Comparison of ENCODE assay signal across 8 cellular contexts in genomic region chr1:1397839-1398523, GRCh38. TPM values are rescaled to one million over a fixed set of nuclear protein-coding genes. Genes with fewer than 3 reads are reported as not detected.
DNase-seq lines count a peak whose midpoint lies in the region; ATAC-seq, FAIRE-seq and TF ChIP-seq lines count a peak whose summit lies in the region.

No MANE protein-coding gene starts in this region.

- no peak for TF ChIP-seq POLR2A in tibial nerve (IDR thresholded peaks at IDR 0.05)

- CTCF ChIA-PET in activated naive CD4-positive, alpha-beta T cell treated with anti-CD3 and anti-CD28 coated beads, Interleukin-2, amount 10 ng/mL, durations not matched to agents 7 days and 5 days (lab: Charles Lee) = interaction anchor here (1.1 to 3.8 kb wide), 2 partner anchors 8 to 43 kb away, joined by 3 to 14 read pairs; no protein-coding TSS in a partner anchor

- peaks cover 69% of the 10 kb centered on the region for H3K79me2 ChIP-seq in keratinocyte (ENCODE audit: control insufficient read depth, insufficient read depth, low read length)

- TF ChIP-seq EP300 in tibial nerve (IDR thresholded peaks at IDR 0.05) = no peak

- peak overlapping the region; percentile 90 for H3K9ac ChIP-seq in keratinocyte (ENCODE audit: control insufficient read depth, extremely low read depth, insufficient read depth, low read length)

- H3K27me3 ChIP-seq in keratinocyte (ENCODE audit: control insufficient read depth, extremely low read depth, insufficient read depth, low read length) (no peaks in the 10 kb centered on the region), tibial nerve (no peaks in the 10 kb centered on the region)

- H3K4me2 ChIP-seq in keratinocyte (ENCODE audit: control insufficient read depth, extremely low read depth, insufficient read depth, low read depth, low read length) = peak overlapping the region; percentile 98

- H3K4me3 ChIP-seq in keratinocyte (ENCODE audit: control insufficient read depth in 2 of 3, extremely low read depth in 1 of 3, insufficient read depth in 2 of 3, low read depth in 1 of 3, low read length in 3 of 3) = peak overlapping the region; percentile 92 to 97 (median 97)
- peak overlapping the region; percentile 79 to 98 (median 94) for H3K4me3 ChIP-seq in tibial nerve

- peaks cover 49% of the 10 kb centered on the region for H3K4me1 Mint-ChIP-seq in activated naive CD4-positive, alpha-beta T cell treated with anti-CD3 and anti-CD28 coated beads, Interleukin-2, amount 10 ng/mL, durations not matched to agents 7 days and 5 days

- H4K20me1 ChIP-seq in keratinocyte (ENCODE audit: control insufficient read depth, extremely low read depth, insufficient read depth, low read length) = peaks cover 7% of the 10 kb centered on the region

- intact Hi-C loops in Right ventricle myocardium inferior (cut with DNase I) (no loop called here), left cardiac atrium (cut with DNase I) (no loop called here)

- H3K36me3 ChIP-seq in keratinocyte (ENCODE audit: control insufficient read depth in 2 of 2, extremely low read depth in 1 of 2, insufficient read depth in 2 of 2, low read length in 2 of 2) = peaks cover 34 to 53% of the 10 kb centered on the region in 2 experiments
- H3K36me3 ChIP-seq in tibial nerve = peaks cover 0 to 81% (median 30%) of the 10 kb centered on the region in 3 donors

- no peak for TF ChIP-seq CTCF in keratinocyte (optimal IDR thresholded peaks at IDR 0.05 in 1 of 3, IDR thresholded peaks at IDR 0.05 in 1 of 3, conservative IDR thresholded peaks at IDR 0.05 in 1 of 3; ENCODE audit: extremely low read depth in 1 of 3, insufficient read depth in 2 of 3, low read length in 3 of 3)
- TF ChIP-seq CTCF in tibial nerve (IDR thresholded peaks at IDR 0.05) = no peak

- H3K27ac ChIP-seq in keratinocyte (ENCODE audit: control insufficient read depth, insufficient read depth, low read length) = peak overlapping the region; percentile 84
- peak overlapping the region in 2 of 4 donors; percentile 89 to 93 for H3K27ac ChIP-seq in tibial nerve

- H3K4me3 Mint-ChIP-seq in activated naive CD4-positive, alpha-beta T cell treated with anti-CD3 and anti-CD28 coated beads, Interleukin-2, amount 10 ng/mL, durations not matched to agents 7 days and 5 days = peak overlapping the region; percentile 89

- H3K27ac Mint-ChIP-seq in activated naive CD4-positive, alpha-beta T cell treated with anti-CD3 and anti-CD28 coated beads, Interleukin-2, amount 10 ng/mL, durations not matched to agents 7 days and 5 days = peak overlapping the region; percentile 87

- WGBS in tibial nerve, 2 donors = 50 to 53% methylated on average over 18 to 19 of the region's 19 CpGs

- no peaks in the 10 kb centered on the region for H3K9me3 Mint-ChIP-seq in activated naive CD4-positive, alpha-beta T cell treated with anti-CD3 and anti-CD28 coated beads, Interleukin-2, amount 10 ng/mL, durations not matched to agents 7 days and 5 days

- H3K27me3 Mint-ChIP-seq in activated naive CD4-positive, alpha-beta T cell treated with anti-CD3 and anti-CD28 coated beads, Interleukin-2, amount 10 ng/mL, durations not matched to agents 7 days and 5 days = no peaks in the 10 kb centered on the region

- H3K9me3 ChIP-seq in keratinocyte (ENCODE audit: control insufficient read depth, low read depth, low read length) (no peaks in the 10 kb centered on the region), tibial nerve (no peaks in the 10 kb centered on the region)

- dilution Hi-C loops in keratinocyte (cut with MboI; ENCODE audit: extremely low pct_ligation_motif_present, low sequenced_read_pairs) = no loop called here

- no peaks in the 10 kb centered on the region for H3K9me1 ChIP-seq in keratinocyte (ENCODE audit: control insufficient read depth, extremely low read depth, insufficient read depth, low read length)

- peaks cover 53% of the 10 kb centered on the region for H3K36me3 Mint-ChIP-seq in activated naive CD4-positive, alpha-beta T cell treated with anti-CD3 and anti-CD28 coated beads, Interleukin-2, amount 10 ng/mL, durations not matched to agents 7 days and 5 days

- H2AFZ ChIP-seq in keratinocyte (ENCODE audit: control insufficient read depth, low read length) = no peak overlapping the region

- DNase-seq in Right ventricle myocardium inferior (ENCODE audit: missing footprints) (peak; percentile 58), left cardiac atrium (no peak), keratinocyte (ENCODE audit: low read depth, low spot score) (no peak), tibial nerve (ENCODE audit: low spot score in 2 of 2) (no peak), activated gamma-delta T cell (lab: John Stamatoyannopoulos, UW) (no peak)
- DNase-seq in activated naive CD4-positive, alpha-beta T cell treated with anti-CD3 and anti-CD28 coated beads, Interleukin-2, amount 10 ng/mL, durations not matched to agents 7 days and 5 days = no peak

- H3K4me1 ChIP-seq in keratinocyte (ENCODE audit: control insufficient read depth, extremely low read depth, insufficient read depth, low read length) (peaks cover 35% of the 10 kb centered on the region), tibial nerve (peaks cover 0 to 50% (median 18%) of the 10 kb centered on the region in 4 donors)

- ATAC-seq in Right ventricle myocardium inferior (no peak), left cardiac atrium (no peak), HG03469 (IDR thresholded peaks at IDR 0.05; ENCODE audit: unreplicated experiment) (no peak), HG02571 (IDR thresholded peaks at IDR 0.05; ENCODE audit: unreplicated experiment) (no peak)

- FAIRE-seq in keratinocyte (lab: Jason Lieb, UNC) = no peak

RNA-seq across cellular contexts. Expression of gene CCNL2, which starts 1.2 kb away (rescaled TPM):
- total RNA-seq in Right ventricle myocardium inferior (49.4 TPM), left cardiac atrium (10 to 100 TPM; 56.0 to 89.0 TPM), tibial nerve (100 to 1,000 TPM; 311 to 362 (median 339) TPM)
- 97.0 to 171 TPM (median 140 TPM) in 3 replicates for polyA plus RNA-seq in keratinocyte
- 75.5 TPM for polyA plus RNA-seq in keratinocyte (2011; ENCODE audit: low read depth)
- polyA plus RNA-seq in keratinocyte (2011; cell fraction: cytosol; rRNA removed) = 28.4 and 29.1 TPM in 2 replicates
- 897 and 930 TPM in 2 replicates for polyA plus RNA-seq in keratinocyte (2011; cell fraction: nucleus; rRNA removed)
- polyA plus RNA-seq in keratinocyte (2012; ENCODE audit: low replicate concordance) = 61.3 and 150 TPM in 2 replicates
- polyA minus RNA-seq in keratinocyte = 41.8 to 80.5 TPM (median 44.9 TPM) in 3 replicates
- 10.7 TPM for polyA minus RNA-seq in keratinocyte (2011; cell fraction: cytosol; rRNA and poly(A)+ RNA removed)
- 90.2 and 130 TPM in 2 replicates for polyA minus RNA-seq in keratinocyte (2011; cell fraction: nucleus; rRNA and poly(A)+ RNA removed)

RNA-seq across cellular contexts. Expression of gene MRPL20, which starts 9.1 kb away (rescaled TPM):
- total RNA-seq in Right ventricle myocardium inferior = 140 TPM
- 100 to 1,000 TPM; 112 to 134 TPM for total RNA-seq in left cardiac atrium
- polyA plus RNA-seq in keratinocyte = 94.3 to 169 TPM (median 133 TPM) in 3 replicates
- 31.7 TPM for polyA plus RNA-seq in keratinocyte (2011; ENCODE audit: low read depth)
- 121 and 139 TPM in 2 replicates for polyA plus RNA-seq in keratinocyte (2011; cell fraction: cytosol; rRNA removed)
- 71.0 and 73.2 TPM in 2 replicates for polyA plus RNA-seq in keratinocyte (2011; cell fraction: nucleus; rRNA removed)
- polyA plus RNA-seq in keratinocyte (2012; ENCODE audit: low replicate concordance) = 118 and 167 TPM in 2 replicates
- polyA minus RNA-seq in keratinocyte = 42.8 to 84.5 TPM (median 75.4 TPM) in 3 replicates
- polyA minus RNA-seq in keratinocyte (2011; cell fraction: cytosol; rRNA and poly(A)+ RNA removed) = 137 TPM
- polyA minus RNA-seq in keratinocyte (2011; cell fraction: nucleus; rRNA and poly(A)+ RNA removed) = 25.4 and 27.8 TPM in 2 replicates
- 100 to 1,000 TPM in 3 of 4 donors, 10 to 100 TPM in 1; 84.9 to 165 (median 139) TPM for total RNA-seq in tibial nerve

RNA-seq across cellular contexts. Expression of gene AURKAIP1, which starts 23.0 kb away (rescaled TPM):
- 265 TPM for total RNA-seq in Right ventricle myocardium inferior
- total RNA-seq in left cardiac atrium = 100 to 1,000 TPM; 184 to 199 TPM
- polyA plus RNA-seq in keratinocyte = 75.8 to 86.9 TPM (median 83.2 TPM) in 3 replicates
- polyA plus RNA-seq in keratinocyte (2011; ENCODE audit: low read depth) = 159 TPM
- polyA plus RNA-seq in keratinocyte (2011; cell fraction: cytosol; rRNA removed) = 36.7 and 110 TPM in 2 replicates
- 32.3 and 40.6 TPM in 2 replicates for polyA plus RNA-seq in keratinocyte (2011; cell fraction: nucleus; rRNA removed)
- polyA plus RNA-seq in keratinocyte (2012; ENCODE audit: low replicate concordance) = 72.4 and 134 TPM in 2 replicates
- polyA minus RNA-seq in keratinocyte = 10.8 to 14.5 TPM (median 13.5 TPM) in 3 replicates
- 90.7 TPM for polyA minus RNA-seq in keratinocyte (2011; cell fraction: cytosol; rRNA and poly(A)+ RNA removed)
- polyA minus RNA-seq in keratinocyte (2011; cell fraction: nucleus; rRNA and poly(A)+ RNA removed) = 7.7 and 13.7 TPM in 2 replicates
- 100 to 1,000 TPM in 3 of 4 donors, 10 to 100 TPM in 1; 63.9 to 128 (median 105) TPM for total RNA-seq in tibial nerve

RNA-seq across cellular contexts. Expression of gene ANKRD65, which starts 23.1 kb away (rescaled TPM):
- total RNA-seq in Right ventricle myocardium inferior (3.0 TPM), left cardiac atrium (1 to 10 TPM; 2.2 to 3.0 TPM), tibial nerve (10 to 100 TPM; 13.8 to 32.6 (median 19.4) TPM)
- polyA plus RNA-seq in keratinocyte = 4.6 to 6.5 TPM (median 5.1 TPM) in 3 replicates
- polyA plus RNA-seq in keratinocyte (2011; ENCODE audit: low read depth) = 0.45 TPM
- polyA plus RNA-seq in keratinocyte (2011; cell fraction: cytosol; rRNA removed) = 2.9 and 4.5 TPM in 2 replicates
- 4.0 and 5.7 TPM in 2 replicates for polyA plus RNA-seq in keratinocyte (2011; cell fraction: nucleus; rRNA removed)
- polyA plus RNA-seq in keratinocyte (2012; ENCODE audit: low replicate concordance) = 2.4 and 7.2 TPM in 2 replicates
- 0.64 to 1.9 TPM (median 1.0 TPM) in 3 replicates for polyA minus RNA-seq in keratinocyte
- 6.5 TPM for polyA minus RNA-seq in keratinocyte (2011; cell fraction: cytosol; rRNA and poly(A)+ RNA removed)
- 0.62 and 1.6 TPM in 2 replicates for polyA minus RNA-seq in keratinocyte (2011; cell fraction: nucleus; rRNA and poly(A)+ RNA removed)

RNA-seq across cellular contexts. Expression of gene VWA1, which starts 37.5 kb away (rescaled TPM):
- total RNA-seq in Right ventricle myocardium inferior = 20.5 TPM
- 10 to 100 TPM; 24.9 to 66.4 TPM for total RNA-seq in left cardiac atrium
- 5.0 to 6.7 TPM (median 6.5 TPM) in 3 replicates for polyA plus RNA-seq in keratinocyte
- 0.79 TPM for polyA plus RNA-seq in keratinocyte (2011; ENCODE audit: low read depth)
- 1.4 and 3.9 TPM in 2 replicates for polyA plus RNA-seq in keratinocyte (2011; cell fraction: cytosol; rRNA removed)
- 5.0 and 8.3 TPM in 2 replicates for polyA plus RNA-seq in keratinocyte (2011; cell fraction: nucleus; rRNA removed)
- 3.7 and 16.1 TPM in 2 replicates for polyA plus RNA-seq in keratinocyte (2012; ENCODE audit: low replicate concordance)
- 1.7 to 3.9 TPM (median 2.3 TPM) in 3 replicates for polyA minus RNA-seq in keratinocyte
- polyA minus RNA-seq in keratinocyte (2011; cell fraction: cytosol; rRNA and poly(A)+ RNA removed) = 10.6 TPM
- 4.7 and 7.9 TPM in 2 replicates for polyA minus RNA-seq in keratinocyte (2011; cell fraction: nucleus; rRNA and poly(A)+ RNA removed)
- total RNA-seq in tibial nerve = 100 to 1,000 TPM; 142 to 261 (median 161) TPM
